In genomic region chr17:75237100-75238014, GRCh38 we compare ENCODE assay signal across 1 cellular context.
TF ChIP-seq lines count a peak whose summit lies in the region.

No MANE protein-coding gene starts in this region.

TF ChIP-seq in WTC11, 78 proteins besides CTCF, POLR2A, EP300 and RAD21 (continued from another document):
- no peak for TF ChIP-seq FOXP4 (CRISPR knock-in tag; IDR thresholded peaks at IDR 0.05)
- no peak for TF ChIP-seq MXD4 (CRISPR knock-in tag; IDR thresholded peaks at IDR 0.05; ENCODE audit: borderline replicate concordance)
- TF ChIP-seq ELF4 (CRISPR knock-in tag; IDR thresholded peaks at IDR 0.05; ENCODE audit: low read depth) = no peak
- no peak for TF ChIP-seq E2F5 (CRISPR knock-in tag; IDR thresholded peaks at IDR 0.05)
- TF ChIP-seq E2F4 (CRISPR knock-in tag; IDR thresholded peaks at IDR 0.05; ENCODE audit: borderline replicate concordance, low read depth) = no peak
- TF ChIP-seq TCF7 (CRISPR knock-in tag; IDR thresholded peaks at IDR 0.05; ENCODE audit: low read depth) = no peak
- no peak for TF ChIP-seq JAZF1 (CRISPR knock-in tag; IDR thresholded peaks at IDR 0.05)
